ENCODE assay signal across 13 cellular contexts in the genomic region with DNA sequence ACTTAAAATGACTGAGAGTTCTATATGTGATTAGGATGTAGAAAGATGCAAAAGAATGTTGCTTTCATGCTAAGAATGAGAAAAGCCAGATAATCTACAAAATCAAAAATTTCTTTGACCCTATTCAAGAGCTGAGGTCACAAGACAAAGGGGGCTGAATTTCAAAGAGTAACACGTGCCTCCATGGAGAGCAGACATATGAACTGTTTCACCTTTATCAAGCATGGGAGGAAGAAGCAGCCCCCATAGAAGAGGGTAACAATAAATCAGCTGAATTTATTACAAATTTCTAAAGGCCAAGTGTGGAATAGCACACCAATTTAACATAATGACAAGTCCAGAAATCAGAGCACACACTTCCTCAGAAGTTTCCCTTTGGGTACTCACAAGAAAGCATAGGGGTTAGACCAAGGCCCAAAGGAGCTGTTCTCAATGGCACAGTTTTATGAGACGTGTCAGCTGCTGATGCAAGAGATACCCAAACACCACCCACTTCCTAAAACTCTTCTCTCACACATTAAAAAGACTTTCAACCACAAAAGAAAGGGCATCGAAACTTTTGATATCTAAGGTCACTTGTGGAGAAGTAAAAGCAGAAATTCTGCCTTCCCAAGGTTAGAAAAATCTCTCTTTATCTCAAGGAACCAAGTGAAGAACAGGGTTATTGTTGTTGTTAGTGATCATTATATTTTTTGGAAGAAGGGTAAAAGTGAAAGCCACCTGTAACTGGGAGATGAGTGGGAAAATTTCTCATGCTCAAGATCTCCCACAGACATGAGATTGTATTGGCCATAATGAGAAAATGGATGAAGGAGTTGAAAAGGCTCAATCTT.
DNase-seq lines count a peak whose midpoint lies in the region; ATAC-seq and TF ChIP-seq lines count a peak whose summit lies in the region.
"Had no signal": no experiment of that assay in that cellular context is flagged by ENCODE, and none has a peak within 500 bp of the region (broad histone marks: within the 10 kb centered on the region; RNA-seq: fewer than 3 reads in every experiment).

No MANE protein-coding gene starts in this region.

- H3K4me3 Mint-ChIP-seq in activated CD8-positive, alpha-beta T cell treated with anti-CD3 and anti-CD28 coated beads, Interleukin-2, amount 10 ng/mL, durations not matched to agents 7 days and 5 days: no peak overlapping the region

- no peaks in the 10 kb centered on the region for H3K4me1 ChIP-seq in colonic mucosa
- H3K4me1 ChIP-seq: A549 had no signal

- peaks cover 14% of the 10 kb centered on the region for H3K9me3 Mint-ChIP-seq in activated CD8-positive, alpha-beta T cell treated with anti-CD3 and anti-CD28 coated beads, Interleukin-2, amount 10 ng/mL, durations not matched to agents 7 days and 5 days (ENCODE audit: insufficient read depth)

- ATAC-seq in GM19372 (IDR thresholded peaks at IDR 0.05; ENCODE audit: low read depth, unreplicated experiment) (peak; percentile 68), HG02798 (IDR thresholded peaks at IDR 0.05; ENCODE audit: poor library complexity, unreplicated experiment) (peak; percentile 87), HG03520 (IDR thresholded peaks at IDR 0.05; ENCODE audit: unreplicated experiment) (peak; percentile 84)
- no peak for ATAC-seq in activated CD8-positive, alpha-beta T cell treated with anti-CD3 and anti-CD28 coated beads, Interleukin-2, amount 10 ng/mL, durations not matched to agents 7 days and 5 days
- ATAC-seq: A549 had no signal

- no peaks in the 10 kb centered on the region for H3K27me3 Mint-ChIP-seq in activated CD8-positive, alpha-beta T cell treated with anti-CD3 and anti-CD28 coated beads, Interleukin-2, amount 10 ng/mL, durations not matched to agents 7 days and 5 days (ENCODE audit: low read depth)

- CTCF ChIA-PET in activated CD8-positive, alpha-beta T cell treated with anti-CD3 and anti-CD28 coated beads, Interleukin-2, amount 10 ng/mL, durations not matched to agents 7 days and 5 days (lab: Charles Lee): no interaction called here

- H3K4me1 Mint-ChIP-seq in activated CD8-positive, alpha-beta T cell treated with anti-CD3 and anti-CD28 coated beads, Interleukin-2, amount 10 ng/mL, durations not matched to agents 7 days and 5 days (ENCODE audit: low read depth): no peaks in the 10 kb centered on the region

- no peak for TF ChIP-seq CTCF in GM12864 (IDR thresholded peaks at IDR 0.05; ENCODE audit: low read depth, low read length, missing control alignments)
- no peak for TF ChIP-seq CTCF in dorsolateral prefrontal cortex (IDR thresholded peaks at IDR 0.05 in 54 of 56, conservative IDR thresholded peaks at IDR 0.05 in 2 of 56; ENCODE audit: low read depth in 1 of 56, partially characterized antibody in 56 of 56)
- TF ChIP-seq CTCF in colonic mucosa (IDR thresholded peaks at IDR 0.05): no peak

- no peaks in the 10 kb centered on the region for H3K36me3 Mint-ChIP-seq in activated CD8-positive, alpha-beta T cell treated with anti-CD3 and anti-CD28 coated beads, Interleukin-2, amount 10 ng/mL, durations not matched to agents 7 days and 5 days (ENCODE audit: low read depth)

- DNase-seq in GM12864 (ENCODE audit: low read depth) (peak; percentile 43), dorsolateral prefrontal cortex (no peak), colonic mucosa (no peak)
- no peak for DNase-seq in activated T-cell treated with anti-CD3 and anti-CD28 coated beads, Interleukin-2, amount 50 U/mL, for 48 hours
- no peak for DNase-seq in activated CD8-positive, alpha-beta T cell treated with anti-CD3 and anti-CD28 coated beads, Interleukin-2, amount 10 ng/mL, durations not matched to agents 7 days and 5 days
- DNase-seq: foreskin fibroblast, islet precursor cell, retina, T1000 had no signal

- H3K36me3 ChIP-seq in colonic mucosa: no peaks in the 10 kb centered on the region

- H3K27ac Mint-ChIP-seq in activated CD8-positive, alpha-beta T cell treated with anti-CD3 and anti-CD28 coated beads, Interleukin-2, amount 10 ng/mL, durations not matched to agents 7 days and 5 days: no peak overlapping the region

- POLR2A ChIA-PET in activated CD8-positive, alpha-beta T cell treated with anti-CD3 and anti-CD28 coated beads, Interleukin-2, amount 10 ng/mL, durations not matched to agents 7 days and 5 days (lab: Charles Lee): interaction anchor here (0.7 kb wide), 1 partner anchor 128 kb away, joined by 3 read pairs; no protein-coding TSS in a partner anchor

- intact Hi-C loops in dorsolateral prefrontal cortex (cut with DNase I): no loop called here
- intact Hi-C loops in colonic mucosa (cut with DNase I): no loop called here

- no peak overlapping the region for H3K4me3 ChIP-seq in GM12864 (ENCODE audit: low read depth, low read length)
- H3K4me3 ChIP-seq in dorsolateral prefrontal cortex: no peak overlapping the region
- H3K4me3 ChIP-seq in colonic mucosa: no peak overlapping the region
- H3K4me3 ChIP-seq: A549 had no signal

- H3K9ac ChIP-seq in colonic mucosa (ENCODE audit: low read depth in 2 of 2, low read length in 2 of 2): no peak overlapping the region

- H3K27me3 ChIP-seq in dorsolateral prefrontal cortex (no peaks in the 10 kb centered on the region), colonic mucosa (no peaks in the 10 kb centered on the region)

- H3K27ac ChIP-seq in dorsolateral prefrontal cortex (no peak overlapping the region), colonic mucosa (no peak overlapping the region)
- H3K27ac ChIP-seq: A549 had no signal

- no peaks in the 10 kb centered on the region for H3K9me3 ChIP-seq in colonic mucosa
